Comparison of ENCODE assay signal across 8 cellular contexts in the genomic region with DNA sequence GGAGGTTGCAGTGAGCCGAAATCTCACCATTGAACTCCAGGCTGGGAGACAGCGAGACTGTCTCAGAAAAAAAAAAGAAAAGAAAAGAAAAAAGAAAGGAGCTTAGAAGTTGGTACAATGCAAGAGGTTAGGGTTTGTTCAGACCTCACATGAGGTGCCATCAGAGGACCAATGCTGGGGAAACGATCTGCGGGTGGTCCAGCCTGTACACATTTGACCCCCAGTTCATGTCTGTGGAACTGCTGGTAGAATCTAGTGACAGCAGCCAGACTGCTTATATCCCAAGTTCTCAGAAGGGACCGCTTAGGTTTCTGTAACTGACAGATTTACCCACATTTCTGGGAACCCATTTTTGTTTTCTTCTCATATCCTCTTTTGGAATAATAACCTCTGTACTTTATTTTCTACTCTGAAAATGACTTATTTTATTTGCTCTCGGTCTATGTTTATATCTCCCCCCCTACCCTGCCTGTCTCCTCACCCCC. TPM values are rescaled to one million over a fixed set of nuclear protein-coding genes. Genes with fewer than 3 reads are reported as not detected.
DNase-seq lines count a peak whose midpoint lies in the region; ATAC-seq, FAIRE-seq and TF ChIP-seq lines count a peak whose summit lies in the region.

No MANE protein-coding gene starts in this region.

- BruUV-seq in A673 (replicated peaks; lab: Mats Ljungman, UMichigan) (no TSS peak), GM12878 (replicated peaks; lab: Mats Ljungman, UMichigan) (TSS peak; percentile 8)

- H3K27me3 ChIP-seq in A673 (replicated peaks; ENCODE audit: insufficient read depth, low read depth, low read length, poor library complexity) (no peaks in the 10 kb centered on the region), HUES48 (ENCODE audit: control insufficient read depth, insufficient read depth, low read length) (no peaks in the 10 kb centered on the region), GM12878 (replicated peaks in 1 of 2; ENCODE audit: control insufficient read depth in 2 of 2, insufficient read depth in 2 of 2, low read length in 1 of 2) (no peaks in the 10 kb centered on the region), mucosa of stomach (ENCODE audit: control insufficient read depth, insufficient read depth, low read length) (peaks cover 5% of the 10 kb centered on the region)

- no peak for TF ChIP-seq POLR2A in GM12878 (IDR thresholded peaks at IDR 0.05; ENCODE audit: low read depth, low read length)

- POLR2A ChIA-PET in A673 (lab: Charles Lee; ENCODE audit: low non-redundant PET) (interaction anchor here (0.7 kb wide), 1 partner anchor 227 kb away, joined by 16 read pairs; no protein-coding TSS in a partner anchor), GM12878 (lab: Charles Lee) (interaction anchor here (0.6 to 9.5 kb wide), 9 partner anchors 8 to 195 kb away, joined by 3 to 200 read pairs (median 6); a partner anchor contains a TSS)

- TF ChIP-seq RAD21 in GM12878 (IDR thresholded peaks at IDR 0.05; ENCODE audit: insufficient read depth, low read depth, low read length) = no peak

- DNase-seq in A673 (ENCODE audit: low spot score) (no peak), GM12878 (ENCODE audit: low read depth, low spot score) (no peak), D341Med (ENCODE audit: low spot score) (no peak), 8988T (no peak)

- intact Hi-C loops in A673 (cut with micrococcal nuclease; ENCODE audit: unreplicated experiment) = no loop called here
- intact Hi-C loops in GM12878 (cut with micrococcal nuclease; ENCODE audit: unreplicated experiment) = loop anchor here (1.0 to 5.0 kb wide), 3 partner anchors 36 to 196 kb away; a partner anchor contains a TSS

- H3K9ac ChIP-seq in HUES48 (ENCODE audit: low read depth, low read length) = no peak overlapping the region
- H3K9ac ChIP-seq in GM12878 (ENCODE audit: control insufficient read depth, insufficient read depth, low read length) = peak overlapping the region; percentile 75
- H3K9ac ChIP-seq in mucosa of stomach (ENCODE audit: low read length) = peak overlapping the region; percentile 60

- FAIRE-seq in GM12878 (lab: Jason Lieb, UNC) = no peak

- H3K79me2 ChIP-seq in GM12878 (ENCODE audit: control insufficient read depth, insufficient read depth, low read length) = peaks cover 83% of the 10 kb centered on the region

- no peak for ATAC-seq in GM12878
- no peak for ATAC-seq in HG02759 (IDR thresholded peaks at IDR 0.05; ENCODE audit: unreplicated experiment)
- no peak for ATAC-seq in HG03039 (IDR thresholded peaks at IDR 0.05; ENCODE audit: unreplicated experiment)

- no peaks in the 10 kb centered on the region for H3K9me3 ChIP-seq in A673 (ENCODE audit: low read depth, low read length, poor library complexity, severe bottlenecking)
- no peaks in the 10 kb centered on the region for H3K9me3 ChIP-seq in HUES48 (ENCODE audit: control insufficient read depth, insufficient read depth, low read length)
- no peaks in the 10 kb centered on the region for H3K9me3 ChIP-seq in GM12878 (replicated peaks; ENCODE audit: control insufficient read depth, insufficient read depth, low read length)
- no peaks in the 10 kb centered on the region for H3K9me3 ChIP-seq in mucosa of stomach (ENCODE audit: control insufficient read depth, low read length)

- TF ChIP-seq CTCF in A673 (conservative IDR thresholded peaks at IDR 0.05; ENCODE audit: low read depth, low read length) (no peak), GM12878 (IDR thresholded peaks at IDR 0.05 in 2 of 3, conservative IDR thresholded peaks at IDR 0.05 in 1 of 3; ENCODE audit: control insufficient read depth in 2 of 3, extremely low read depth in 1 of 3, insufficient read depth in 1 of 3, low read depth in 3 of 3, low read length in 3 of 3) (no peak)

- no peak for TF ChIP-seq EP300 in GM12878 (IDR thresholded peaks at IDR 0.05; ENCODE audit: borderline replicate concordance in 1 of 2, control insufficient read depth in 1 of 2, low read depth in 2 of 2, low read length in 2 of 2)

- in situ Hi-C loops in GM12878 (cut with MboI) = loop anchor here (5.0 kb wide), 2 partner anchors 36 to 141 kb away; a partner anchor contains a TSS

- SMC1A ChIA-PET in GM12878 (lab: Charles Lee; ENCODE audit: uncharacterized antibody, unreplicated experiment) = interaction anchor here (1.2 to 11.3 kb wide), 6 partner anchors 9 to 232 kb away, joined by 3 to 265 read pairs (median 4); a partner anchor contains a TSS

- H3K4me2 ChIP-seq in GM12878 (ENCODE audit: control insufficient read depth, insufficient read depth) = peak overlapping the region; percentile 89

- H3K27ac ChIP-seq in A673 (ENCODE audit: low read depth, low read length, poor library complexity, severe bottlenecking) (peak overlapping the region; percentile 80), HUES48 (ENCODE audit: low read depth, low read length) (peak overlapping the region; percentile 84), GM12878 (ENCODE audit: control insufficient read depth, insufficient read depth) (peak overlapping the region; percentile 94)

- WGBS in GM12878 (ENCODE audit: insufficient coverage, insufficient replicate concordance, low lambda C conversion rate, missing lambda C conversion rate) = under 1% methylated on average over 6 of the region's 6 CpGs

- H4K20me1 ChIP-seq in GM12878 (ENCODE audit: control insufficient read depth, insufficient read depth) = peaks cover 5% of the 10 kb centered on the region; the same call in 1 of the 2 replicates

- CTCF ChIA-PET in A673 (lab: Charles Lee) = interaction anchor here (1.1 kb wide), 1 partner anchor 49 kb away, joined by 5 read pairs; no protein-coding TSS in a partner anchor
- CTCF ChIA-PET in GM12878 (lab: Yijun Ruan, JAX) = interaction anchor here (0.7 to 9.5 kb wide), 4 partner anchors 44 to 150 kb away, joined by 3 to 487 read pairs (median 3); a partner anchor contains a TSS

- H3K4me3 ChIP-seq in A673 (ENCODE audit: low read depth, low read length, poor library complexity, severe bottlenecking) (peak overlapping the region; percentile 88), HUES48 (ENCODE audit: low read depth, low read length) (no peak overlapping the region), GM12878 (peak overlapping the region; percentile 100), mucosa of stomach (ENCODE audit: low read length) (no peak overlapping the region)

- H3K4me1 ChIP-seq in A673 (ENCODE audit: insufficient read depth, low read length, poor library complexity, severe bottlenecking) = peaks cover 42% of the 10 kb centered on the region
- peaks cover 35% of the 10 kb centered on the region for H3K4me1 ChIP-seq in HUES48 (ENCODE audit: control insufficient read depth, insufficient read depth, low read length)
- H3K4me1 ChIP-seq in GM12878 (ENCODE audit: control insufficient read depth, insufficient read depth, low read length) = peaks cover 8% of the 10 kb centered on the region
- H3K4me1 ChIP-seq in mucosa of stomach (ENCODE audit: control insufficient read depth, insufficient read depth, low read length) = peaks cover 30% of the 10 kb centered on the region

- RAD21 ChIA-PET in GM12878 (lab: Charles Lee; ENCODE audit: unreplicated experiment) = interaction anchor here (0.8 to 14.2 kb wide), 9 partner anchors 9 to 232 kb away, joined by 3 to 232 read pairs (median 4); a partner anchor contains a TSS

- H3K36me3 ChIP-seq in A673 (ENCODE audit: insufficient read depth, low read length, poor library complexity, severe bottlenecking) = peaks cover 13% of the 10 kb centered on the region
- H3K36me3 ChIP-seq in HUES48 (ENCODE audit: control insufficient read depth, insufficient read depth, low read length) = peaks cover 17% of the 10 kb centered on the region
- H3K36me3 ChIP-seq in GM12878 (ENCODE audit: control insufficient read depth in 2 of 2, insufficient read depth in 2 of 2, low read length in 1 of 2) = peaks cover 7 to 15% of the 10 kb centered on the region in 2 experiments
- no peaks in the 10 kb centered on the region for H3K36me3 ChIP-seq in mucosa of stomach (ENCODE audit: control insufficient read depth, insufficient read depth, low read length)

- no peak overlapping the region for H2AFZ ChIP-seq in GM12878 (ENCODE audit: control insufficient read depth, low read depth, low read length)

RNA-seq across cellular contexts. Expression of a gene that starts 4.7 kb away (rescaled TPM):
- total RNA-seq in A673 (2021) = 49.3 and 50.3 TPM in 2 replicates
- 22.8 and 29.5 TPM in 2 replicates for total RNA-seq in GM12878 (2013; cell fraction: nucleolus; rRNA removed)
- 47.4 and 51.3 TPM in 2 replicates for total RNA-seq in GM12878 (2014; rRNA removed)
- total RNA-seq in GM12878 (2014; rRNA removed; fragmentation: Illumina TruSeq; extraction: Trizol) = 50.4 and 54.0 TPM in 2 replicates
- 99.2 and 100 TPM in 2 replicates for total RNA-seq in GM12878 (2021)
- polyA plus RNA-seq in GM12878 (2011; ENCODE audit: low read depth) = 49.7 TPM
- 78.3 and 114 TPM in 2 replicates for polyA plus RNA-seq in GM12878 (2011; rRNA removed)
- 131 and 175 TPM in 2 replicates for polyA plus RNA-seq in GM12878 (2011; cell fraction: cytosol; rRNA removed)
- polyA plus RNA-seq in GM12878 (2011; cell fraction: nucleus; rRNA removed) = 99.1 and 214 TPM in 2 replicates
- polyA plus RNA-seq in GM12878 (2012) = 67.6 and 89.2 TPM in 2 replicates
- polyA plus RNA-seq in GM12878 (2014; fragmentation: Illumina TruSeq; extraction: Trizol) = 109 and 119 TPM in 2 replicates
- polyA plus RNA-seq in GM12878 (2014; fragmentation: Nextera tagmentation; extraction: Ambion mirVana) = 10 to 100 TPM; 21.0 to 24.0 TPM
- 72.3 and 86.2 TPM in 2 replicates for polyA plus RNA-seq in GM12878 (2014; rRNA removed)
- polyA plus RNA-seq in GM12878 (2016; fragmentation: Nextera tagmentation; extraction: Ambion mirVana) = 10 to 100 TPM; 46.3 to 50.7 TPM
- 72.3 and 129 TPM in 2 replicates for polyA minus RNA-seq in GM12878 (2011; rRNA and poly(A)+ RNA removed)
- polyA minus RNA-seq in GM12878 (2011; cell fraction: cytosol; rRNA and poly(A)+ RNA removed) = 43.0 and 45.0 TPM in 2 replicates
- 18.4 and 63.2 TPM in 2 replicates for polyA minus RNA-seq in GM12878 (2011; cell fraction: nucleus; rRNA and poly(A)+ RNA removed)

RNA-seq across cellular contexts. Expression of a gene that starts 8.9 kb away (rescaled TPM):
- total RNA-seq in A673 (2021) (44.7 and 46.4 TPM in 2 replicates), GM12878 (2014; rRNA removed) (39.5 and 40.0 TPM in 2 replicates), GM12878 (2014; rRNA removed; fragmentation: Illumina TruSeq; extraction: Trizol) (35.6 and 38.1 TPM in 2 replicates), GM12878 (2021) (30.3 and 31.8 TPM in 2 replicates)
- 26.0 and 31.3 TPM in 2 replicates for total RNA-seq in GM12878 (2013; cell fraction: nucleolus; rRNA removed)
- polyA plus RNA-seq in GM12878 (2011; ENCODE audit: low read depth) = 11.4 TPM
- polyA plus RNA-seq in GM12878 (2011; rRNA removed) (27.5 and 36.3 TPM in 2 replicates), GM12878 (2014; fragmentation: Illumina TruSeq; extraction: Trizol) (26.8 and 41.0 TPM in 2 replicates), GM12878 (2014; fragmentation: Nextera tagmentation; extraction: Ambion mirVana) (10 to 100 TPM; 10.1 to 17.7 TPM), GM12878 (2014; rRNA removed) (38.4 and 41.4 TPM in 2 replicates), GM12878 (2016; fragmentation: Nextera tagmentation; extraction: Ambion mirVana) (10 to 100 TPM; 40.3 to 41.4 TPM)
- polyA plus RNA-seq in GM12878 (2011; cell fraction: cytosol; rRNA removed) = 47.8 and 51.2 TPM in 2 replicates
- polyA plus RNA-seq in GM12878 (2011; cell fraction: nucleus; rRNA removed) = 97.9 and 117 TPM in 2 replicates
- polyA plus RNA-seq in GM12878 (2012) = 19.2 and 23.7 TPM in 2 replicates
- polyA minus RNA-seq in GM12878 (2011; rRNA and poly(A)+ RNA removed) = 41.6 and 44.4 TPM in 2 replicates
- polyA minus RNA-seq in GM12878 (2011; cell fraction: cytosol; rRNA and poly(A)+ RNA removed) = 11.2 and 16.0 TPM in 2 replicates
- 13.4 and 21.2 TPM in 2 replicates for polyA minus RNA-seq in GM12878 (2011; cell fraction: nucleus; rRNA and poly(A)+ RNA removed)

RNA-seq across cellular contexts. Expression of a gene that starts 9.0 kb away (rescaled TPM):
- 49.8 and 54.4 TPM in 2 replicates for total RNA-seq in A673 (2021)
- 8.0 and 11.2 TPM in 2 replicates for total RNA-seq in GM12878 (2013; cell fraction: nucleolus; rRNA removed)
- total RNA-seq in GM12878 (2014; rRNA removed) = 14.8 and 17.7 TPM in 2 replicates
- 14.7 and 15.4 TPM in 2 replicates for total RNA-seq in GM12878 (2014; rRNA removed; fragmentation: Illumina TruSeq; extraction: Trizol)
- total RNA-seq in GM12878 (2021) = 39.0 and 39.3 TPM in 2 replicates
- polyA plus RNA-seq in GM12878 (2011; ENCODE audit: low read depth) = 23.2 TPM
- polyA plus RNA-seq in GM12878 (2011; rRNA removed) = 7.6 and 18.7 TPM in 2 replicates
- 34.1 and 36.4 TPM in 2 replicates for polyA plus RNA-seq in GM12878 (2011; cell fraction: cytosol; rRNA removed)
- 33.6 and 35.9 TPM in 2 replicates for polyA plus RNA-seq in GM12878 (2011; cell fraction: nucleus; rRNA removed)
- 27.9 and 34.0 TPM in 2 replicates for polyA plus RNA-seq in GM12878 (2012)
- polyA plus RNA-seq in GM12878 (2014; fragmentation: Illumina TruSeq; extraction: Trizol) = 35.8 and 46.7 TPM in 2 replicates
- polyA plus RNA-seq in GM12878 (2014; fragmentation: Nextera tagmentation; extraction: Ambion mirVana) = 10 to 100 TPM; 19.1 to 23.7 TPM
- polyA plus RNA-seq in GM12878 (2014; rRNA removed) = 34.3 and 35.7 TPM in 2 replicates
- 10 to 100 TPM; 36.6 to 37.5 TPM for polyA plus RNA-seq in GM12878 (2016; fragmentation: Nextera tagmentation; extraction: Ambion mirVana)
- 23.8 and 25.7 TPM in 2 replicates for polyA minus RNA-seq in GM12878 (2011; rRNA and poly(A)+ RNA removed)
- 16.0 and 18.4 TPM in 2 replicates for polyA minus RNA-seq in GM12878 (2011; cell fraction: cytosol; rRNA and poly(A)+ RNA removed)
- 16.1 and 27.7 TPM in 2 replicates for polyA minus RNA-seq in GM12878 (2011; cell fraction: nucleus; rRNA and poly(A)+ RNA removed)

RNA-seq across cellular contexts. Expression of a gene that starts 34.8 kb away (rescaled TPM):
- total RNA-seq in A673 (2021) (25.0 and 35.9 TPM in 2 replicates), GM12878 (2014; rRNA removed) (11.4 and 13.5 TPM in 2 replicates), GM12878 (2014; rRNA removed; fragmentation: Illumina TruSeq; extraction: Trizol) (5.2 and 7.0 TPM in 2 replicates), GM12878 (2021) (24.1 and 27.5 TPM in 2 replicates)
- 9.6 and 12.2 TPM in 2 replicates for total RNA-seq in GM12878 (2013; cell fraction: nucleolus; rRNA removed)
- polyA plus RNA-seq in GM12878 (2011; ENCODE audit: low read depth) = 9.4 TPM
- polyA plus RNA-seq in GM12878 (2011; rRNA removed) (5.2 and 11.0 TPM in 2 replicates), GM12878 (2014; fragmentation: Illumina TruSeq; extraction: Trizol) (14.5 and 18.1 TPM in 2 replicates), GM12878 (2014; fragmentation: Nextera tagmentation; extraction: Ambion mirVana) (10 to 100 TPM in 1 of 2 experiments, 1 to 10 TPM in 1; 10.0 to 14.6 TPM), GM12878 (2014; rRNA removed) (21.1 and 23.7 TPM in 2 replicates), GM12878 (2016; fragmentation: Nextera tagmentation; extraction: Ambion mirVana) (10 to 100 TPM; 15.3 to 15.7 TPM)
- polyA plus RNA-seq in GM12878 (2011; cell fraction: cytosol; rRNA removed) = 17.4 and 19.0 TPM in 2 replicates
- 45.0 and 55.7 TPM in 2 replicates for polyA plus RNA-seq in GM12878 (2011; cell fraction: nucleus; rRNA removed)
- polyA plus RNA-seq in GM12878 (2012) = 11.6 and 18.9 TPM in 2 replicates
- polyA minus RNA-seq in GM12878 (2011; rRNA and poly(A)+ RNA removed) = 9.5 and 12.1 TPM in 2 replicates
- 7.4 and 8.3 TPM in 2 replicates for polyA minus RNA-seq in GM12878 (2011; cell fraction: cytosol; rRNA and poly(A)+ RNA removed)
- polyA minus RNA-seq in GM12878 (2011; cell fraction: nucleus; rRNA and poly(A)+ RNA removed) = 10.5 and 10.9 TPM in 2 replicates

RNA-seq across cellular contexts. Expression of a gene that starts 35.3 kb away (rescaled TPM):
- total RNA-seq in A673 (2021) = 52.9 and 53.4 TPM in 2 replicates
- total RNA-seq in GM12878 (2013; cell fraction: nucleolus; rRNA removed) = 15.3 and 21.3 TPM in 2 replicates
- total RNA-seq in GM12878 (2014; rRNA removed) = 11.9 and 12.9 TPM in 2 replicates
- total RNA-seq in GM12878 (2014; rRNA removed; fragmentation: Illumina TruSeq; extraction: Trizol) = 12.4 and 12.5 TPM in 2 replicates
- total RNA-seq in GM12878 (2021) = 62.5 and 66.9 TPM in 2 replicates
- 30.8 TPM for polyA plus RNA-seq in GM12878 (2011; ENCODE audit: low read depth)
- 6.8 and 14.8 TPM in 2 replicates for polyA plus RNA-seq in GM12878 (2011; rRNA removed)
- 18.4 and 23.7 TPM in 2 replicates for polyA plus RNA-seq in GM12878 (2011; cell fraction: cytosol; rRNA removed)
- 68.0 and 73.9 TPM in 2 replicates for polyA plus RNA-seq in GM12878 (2011; cell fraction: nucleus; rRNA removed)
- 36.6 and 43.4 TPM in 2 replicates for polyA plus RNA-seq in GM12878 (2012)
- polyA plus RNA-seq in GM12878 (2014; fragmentation: Illumina TruSeq; extraction: Trizol) = 52.7 and 53.6 TPM in 2 replicates
- 1 to 10 TPM; 5.1 to 6.5 TPM for polyA plus RNA-seq in GM12878 (2014; fragmentation: Nextera tagmentation; extraction: Ambion mirVana)
- 30.1 and 33.3 TPM in 2 replicates for polyA plus RNA-seq in GM12878 (2014; rRNA removed)
- 10 to 100 TPM; 31.1 to 36.2 TPM for polyA plus RNA-seq in GM12878 (2016; fragmentation: Nextera tagmentation; extraction: Ambion mirVana)
- polyA minus RNA-seq in GM12878 (2011; rRNA and poly(A)+ RNA removed) = 17.6 and 22.5 TPM in 2 replicates
- polyA minus RNA-seq in GM12878 (2011; cell fraction: cytosol; rRNA and poly(A)+ RNA removed) = 8.5 and 20.0 TPM in 2 replicates
- polyA minus RNA-seq in GM12878 (2011; cell fraction: nucleus; rRNA and poly(A)+ RNA removed) = 7.4 and 14.4 TPM in 2 replicates

Comparison
In these comparisons a context has a peak if more than half of its experiments do, and no peak if none do; other contexts are left out.
1. H3K4me3 ChIP-seq: peak in A673 (single experiment) and GM12878 (single experiment); none in HUES48 (single experiment) and mucosa of stomach (single experiment).
2. Peak in every context shown above with its lines, with median percentiles within 50 percentile points of each other: H3K27ac ChIP-seq.